Comparison of ENCODE assay signal across 9 cellular contexts in genomic region chr2:205681836-205682238, GRCh38. TPM values are rescaled to one million over a fixed set of nuclear protein-coding genes. Genes with fewer than 3 reads are reported as not detected.
DNase-seq lines count a peak whose midpoint lies in the region; ATAC-seq and TF ChIP-seq lines count a peak whose summit lies in the region.
"Had no signal": no experiment of that assay in that cellular context is flagged by ENCODE, and none has a peak within 500 bp of the region (broad histone marks: within the 10 kb centered on the region; RNA-seq: fewer than 3 reads in every experiment).

No MANE protein-coding gene starts in this region.

- TF ChIP-seq CTCF in CD14-positive monocyte (IDR thresholded peaks at IDR 0.05), result no peak
- no peak for TF ChIP-seq CTCF in LNCaP clone FGC (IDR thresholded peaks at IDR 0.05; ENCODE audit: control insufficient read depth, extremely low read depth, insufficient read depth)
- no peak for TF ChIP-seq CTCF in cardiac fibroblast (IDR thresholded peaks at IDR 0.05; ENCODE audit: low read depth, low read length)
- no peak for TF ChIP-seq CTCF in lung (IDR thresholded peaks at IDR 0.05; ENCODE audit: control extremely low read depth, extremely low read depth)

- H3K27ac ChIP-seq in lung (ENCODE audit: low read depth in 1 of 2, low read length in 1 of 2), result peak overlapping the region; percentile 34 to 96
- peak overlapping the region in 1 of 2 donors; percentile 0 for H3K27ac ChIP-seq in aorta (ENCODE audit: low read depth in 1 of 2, low read length in 2 of 2)

- 1 to 2% methylated on average over 40 to 42 of the region's 42 CpGs for WGBS in lung, 2 donors
- WGBS in aorta, 2 donors, result 1 to 2% methylated on average over 33 to 42 of the region's 42 CpGs

- H3K4me3 ChIP-seq in LNCaP clone FGC (ENCODE audit: low read depth, low read length) (peak overlapping the region; percentile 39), cardiac fibroblast (replicated peaks in 1 of 2; ENCODE audit: low read depth in 2 of 2, low read length in 2 of 2) (peak overlapping the region; percentile 62 to 79), lung (peak overlapping the region; percentile 87), aorta (ENCODE audit: low read length in 2 of 2) (peak overlapping the region; percentile 65 to 68)
- H3K4me3 ChIP-seq: K562 had no signal

- DNase-seq in CD14-positive monocyte (ENCODE audit: low spot score) (no peak), LNCaP clone FGC (ENCODE audit: low read depth) (no peak), cardiac fibroblast (ENCODE audit: low read depth in 2 of 2) (peak in 1 of 2 donors; percentile 20), lung (ENCODE audit: low spot score) (no peak), aorta (no peak), MV-4-11 (lab: John Stamatoyannopoulos, UW) (no peak), cerebellar nuclear complex (lab: John Stamatoyannopoulos, UW) (no peak)

- peaks cover 0 to 17% (median 6%) of the 10 kb centered on the region in 7 donors for H3K9me3 Mint-ChIP-seq in CD14-positive monocyte

- H3K27me3 Mint-ChIP-seq in CD14-positive monocyte (ENCODE audit: low read depth in 3 of 3), result peaks cover 62 to 73% (median 65%) of the 10 kb centered on the region in 3 donors

- peaks cover 3 to 8% of the 10 kb centered on the region in 2 donors for H3K36me3 Mint-ChIP-seq in CD14-positive monocyte

- intact Hi-C loops in CD14-positive monocyte (cut with micrococcal nuclease) (loop anchor here (10.0 kb wide), 1 partner anchor 53 kb away; no protein-coding TSS in a partner anchor), aorta (cut with DNase I) (no loop called here)

- H3K9me3 ChIP-seq in lung (ENCODE audit: control insufficient read depth in 2 of 2, insufficient read depth in 1 of 2, low read length in 1 of 2) (no peaks in the 10 kb centered on the region), aorta (ENCODE audit: control insufficient read depth, low read length) (no peaks in the 10 kb centered on the region)

- peak overlapping the region; percentile 70 to 84 for H3K4me3 Mint-ChIP-seq in CD14-positive monocyte

- peaks cover 43% of the 10 kb centered on the region for H3K4me1 Mint-ChIP-seq in CD14-positive monocyte

- H3K27me3 ChIP-seq in lung (ENCODE audit: control insufficient read depth, insufficient read depth) (no peaks in the 10 kb centered on the region), aorta (ENCODE audit: control insufficient read depth in 1 of 2, insufficient read depth in 2 of 2, low read length in 1 of 2) (no peaks in the 10 kb centered on the region)

- peak overlapping the region in 1 of 7 donors; percentile 30 for H3K27ac Mint-ChIP-seq in CD14-positive monocyte

- H3K4me1 ChIP-seq in lung (ENCODE audit: control insufficient read depth in 2 of 2, insufficient read depth in 2 of 2, low read length in 2 of 2) (peaks cover 0 to 5% of the 10 kb centered on the region in 2 donors), aorta (ENCODE audit: control insufficient read depth in 1 of 2, insufficient read depth in 2 of 2, low read length in 2 of 2) (peaks cover 0 to 2% of the 10 kb centered on the region in 2 donors)

- H3K36me3 ChIP-seq in lung (ENCODE audit: control insufficient read depth in 2 of 2, insufficient read depth in 2 of 2, low read length in 2 of 2) (no peaks in the 10 kb centered on the region), aorta (ENCODE audit: control insufficient read depth in 1 of 2, insufficient read depth in 2 of 2, low read length in 1 of 2) (no peaks in the 10 kb centered on the region)

- peak; percentile 32 for ATAC-seq in GM19035 (IDR thresholded peaks at IDR 0.05; ENCODE audit: unreplicated experiment)
- no peak for ATAC-seq in lung (ENCODE audit: insufficient read depth, low FRiP score)
- ATAC-seq in aorta (ENCODE audit: low FRiP score), result no peak

RNA-seq across cellular contexts. Expression of gene NRP2, which starts 0.5 kb away (rescaled TPM):
- polyA plus RNA-seq in CD14-positive monocyte, result 1 to 10 TPM in 1 of 2 donors, under 1 TPM in 1; 0.97 to 1.6 TPM
- total RNA-seq in lung, result 100 to 1,000 TPM in 1 of 2 donors, 10 to 100 TPM in 1; 87.8 to 125 TPM
- 10 to 100 TPM; 20.4 to 38.5 TPM for polyA plus RNA-seq in lung
- total RNA-seq in aorta, result 10 to 100 TPM; 41.5 to 67.3 TPM
- polyA plus RNA-seq in aorta, result 10 to 100 TPM; 13.6 to 15.5 TPM

Comparison
In these comparisons a context has a peak if more than half of its experiments do, and no peak if none do; other contexts are left out.
1. RNA of gene NRP2, which starts 0.5 kb away (polyA plus RNA-seq): 20.4 to 38.5 TPM in lung and 13.6 to 15.5 TPM in aorta; 0.97 to 1.6 TPM in CD14-positive monocyte; every median in the first group is over 4 times any median in the second.
2. intact Hi-C loops: an anchor here in CD14-positive monocyte (10.0 kb wide); none called in aorta.
3. Peak in every context shown above with its lines, with median percentiles within 50 percentile points of each other: H3K4me3 ChIP-seq.